ENCODE assay signal across 12 cellular contexts in the genomic region with DNA sequence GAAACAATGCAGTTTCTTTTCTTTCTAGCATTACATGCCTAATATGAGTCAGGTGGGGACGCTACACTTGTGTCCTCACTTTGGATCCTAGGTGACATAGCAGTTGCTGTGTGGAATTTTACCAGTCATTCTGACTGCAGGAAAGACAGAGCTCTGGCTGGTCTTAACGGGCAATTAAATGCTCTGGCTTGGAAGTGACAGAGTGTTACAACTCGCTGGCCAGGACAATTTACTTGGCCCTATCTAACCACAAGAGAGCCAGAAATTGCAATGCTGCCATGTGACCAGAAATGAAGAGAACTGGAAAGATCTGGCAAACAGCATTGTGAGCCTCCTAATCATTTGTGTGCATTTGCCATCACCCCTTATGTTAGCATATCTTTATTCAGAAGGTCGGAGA.
DNase-seq lines count a peak whose midpoint lies in the region; ATAC-seq and TF ChIP-seq lines count a peak whose summit lies in the region.
"Had no signal": no experiment of that assay in that cellular context is flagged by ENCODE, and none has a peak within 500 bp of the region (broad histone marks: within the 10 kb centered on the region; RNA-seq: fewer than 3 reads in every experiment).

No MANE protein-coding gene starts in this region.

- 18% methylated on average over 4 of the region's 4 CpGs for WGBS in right lobe of liver (ENCODE audit: insufficient coverage, low coverage, low lambda C conversion rate, missing lambda C conversion rate)
- 41 to 51% methylated on average over 4 of the region's 4 CpGs for WGBS in testis, 2 donors

- POLR2A ChIA-PET in HEK293 (lab: Yijun Ruan, JAX) = no interaction called here

- intact Hi-C loops in right lobe of liver (cut with DNase I) = no loop called here
- intact Hi-C loops in testis (cut with DNase I; ENCODE audit: low total_unique reads) = no loop called here

- no peak overlapping the region for H3K4me3 ChIP-seq in HEK293 (ENCODE audit: low read depth, low read length)
- no peak overlapping the region for H3K4me3 ChIP-seq in right lobe of liver
- H3K4me3 ChIP-seq in testis = no peak overlapping the region

- TF ChIP-seq POLR2A in right lobe of liver (IDR thresholded peaks at IDR 0.05) = no peak
- TF ChIP-seq POLR2A in testis (IDR thresholded peaks at IDR 0.05) = no peak
- TF ChIP-seq POLR2A in GM18505 (IDR thresholded peaks at IDR 0.05; ENCODE audit: borderline replicate concordance, extremely low read depth, insufficient read depth, insufficient read length) = no peak

- DNase-seq in cerebellum (ENCODE audit: low spot score) (peak; percentile 2), right lobe of liver (peak in 2 of 3 donors; percentile 15 to 79), testis (peak; percentile 40), NK-92 (lab: John Stamatoyannopoulos, UW; ENCODE audit: unreplicated experiment) (no peak)
- DNase-seq in effector CD8-positive, alpha-beta T cell (lab: John Stamatoyannopoulos, UW) = no peak
- DNase-seq: activated CD4-positive, alpha-beta T cell treated with anti-CD3 and anti-CD28 coated beads for 48 hours; CD4-positive, alpha-beta memory T cell; HFFc6; stimulated activated naive CD8-positive, alpha-beta T cell treated with anti-CD3 and anti-CD28 coated beads, Interleukin-15, amount 100 ng/mL, for 72 hours had no signal

- H3K9me3 ChIP-seq in HEK293 (ENCODE audit: control insufficient read depth, insufficient read depth, low read depth, low read length) (no peaks in the 10 kb centered on the region), right lobe of liver (no peaks in the 10 kb centered on the region), testis (no peaks in the 10 kb centered on the region)

- H3K36me3 ChIP-seq in HEK293 (ENCODE audit: control insufficient read depth in 2 of 2, insufficient read depth in 1 of 2, low read length in 2 of 2) = no peaks in the 10 kb centered on the region
- H3K36me3 ChIP-seq in right lobe of liver = no peaks in the 10 kb centered on the region
- H3K36me3 ChIP-seq in testis (ENCODE audit: low read depth, missing control alignments) = no peaks in the 10 kb centered on the region

- H3K27me3 ChIP-seq in right lobe of liver (no peaks in the 10 kb centered on the region), testis (no peaks in the 10 kb centered on the region)

- ATAC-seq in right lobe of liver (peak; percentile 88 to 96 (median 94)), GM18511 (IDR thresholded peaks at IDR 0.05; ENCODE audit: unreplicated experiment) (no peak), GM18505 (IDR thresholded peaks at IDR 0.05; ENCODE audit: unreplicated experiment) (no peak)
- ATAC-seq: stimulated activated naive CD8-positive, alpha-beta T cell treated with anti-CD3 and anti-CD28 coated beads, Interleukin-15, amount 100 ng/mL, for 72 hours had no signal

- H3K4me1 ChIP-seq in HEK293 (ENCODE audit: control insufficient read depth, insufficient read depth, low read length) = no peaks in the 10 kb centered on the region
- H3K4me1 ChIP-seq in right lobe of liver = peaks cover 0 to 20% (median 4%) of the 10 kb centered on the region in 4 donors
- no peaks in the 10 kb centered on the region for H3K4me1 ChIP-seq in testis

- TF ChIP-seq CTCF in HEK293 (tag by site-specific recombination; IDR thresholded peaks at IDR 0.05) (no peak), right lobe of liver (IDR thresholded peaks at IDR 0.05) (no peak), testis (IDR thresholded peaks at IDR 0.05) (no peak)

- CTCF ChIA-PET in HEK293 (lab: Yijun Ruan, JAX) = no interaction called here

- H3K27ac ChIP-seq in HEK293 (ENCODE audit: extremely low read depth, low read depth, low read length) (no peak overlapping the region), right lobe of liver (peak overlapping the region in 2 of 3 donors; percentile 5 to 59), testis (no peak overlapping the region)

TF ChIP-seq in HEK293, 187 proteins besides CTCF, POLR2A, EP300 and RAD21:
- TF ChIP-seq YY2 (tag by site-specific recombination; IDR thresholded peaks at IDR 0.05) = no peak
- peak; percentile 72 for TF ChIP-seq TRIM28 (IDR thresholded peaks at IDR 0.05; ENCODE audit: borderline replicate concordance, low read length)

Comparison
In these comparisons a context has a peak if more than half of its experiments do, and no peak if none do; other contexts are left out.
1. H3K27ac ChIP-seq: peak in right lobe of liver (2 of 3); none in HEK293 (single experiment) and testis (0 of 2).
2. DNase-seq: peak in cerebellum (single experiment), right lobe of liver (2 of 3) and testis (single experiment); none in effector CD8-positive, alpha-beta T cell (single experiment) and NK-92 (single experiment).
3. ATAC-seq: peak in right lobe of liver (4 of 4); none in GM18511 (single experiment) and GM18505 (single experiment).